In genomic region chr12:123282111-123282510, GRCh38 we compare ENCODE assay signal across 1 cellular context.
TF ChIP-seq lines count a peak whose summit lies in the region.

No MANE protein-coding gene starts in this region.

TF ChIP-seq in GM23338, 12 proteins besides CTCF, POLR2A, EP300 and RAD21 (continued from another document):
- no peak for TF ChIP-seq ZNF462 (CRISPR knock-in tag; IDR thresholded peaks at IDR 0.05)
- TF ChIP-seq, protein P1, sequence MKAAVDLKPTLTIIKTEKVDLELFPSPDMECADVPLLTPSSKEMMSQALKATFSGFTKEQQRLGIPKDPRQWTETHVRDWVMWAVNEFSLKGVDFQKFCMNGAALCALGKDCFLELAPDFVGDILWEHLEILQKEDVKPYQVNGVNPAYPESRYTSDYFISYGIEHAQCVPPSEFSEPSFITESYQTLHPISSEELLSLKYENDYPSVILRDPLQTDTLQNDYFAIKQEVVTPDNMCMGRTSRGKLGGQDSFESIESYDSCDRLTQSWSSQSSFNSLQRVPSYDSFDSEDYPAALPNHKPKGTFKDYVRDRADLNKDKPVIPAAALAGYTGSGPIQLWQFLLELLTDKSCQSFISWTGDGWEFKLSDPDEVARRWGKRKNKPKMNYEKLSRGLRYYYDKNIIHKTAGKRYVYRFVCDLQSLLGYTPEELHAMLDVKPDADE (IDR thresholded peaks at IDR 0.05), result no peak
- no peak for TF ChIP-seq ZNF331 (CRISPR knock-in tag; IDR thresholded peaks at IDR 0.05; ENCODE audit: low read depth)
- TF ChIP-seq EZH2phosphoT487 (IDR thresholded peaks at IDR 0.05; ENCODE audit: unreplicated experiment), result no peak
- no peak for TF ChIP-seq JUNB (IDR thresholded peaks at IDR 0.05; ENCODE audit: unreplicated experiment)
- no peak for TF ChIP-seq NANOG (IDR thresholded peaks at IDR 0.05; ENCODE audit: borderline replicate concordance)
- no peak for TF ChIP-seq ZNF114 (CRISPR knock-in tag; IDR thresholded peaks at IDR 0.05)
- TF ChIP-seq, protein P2, sequence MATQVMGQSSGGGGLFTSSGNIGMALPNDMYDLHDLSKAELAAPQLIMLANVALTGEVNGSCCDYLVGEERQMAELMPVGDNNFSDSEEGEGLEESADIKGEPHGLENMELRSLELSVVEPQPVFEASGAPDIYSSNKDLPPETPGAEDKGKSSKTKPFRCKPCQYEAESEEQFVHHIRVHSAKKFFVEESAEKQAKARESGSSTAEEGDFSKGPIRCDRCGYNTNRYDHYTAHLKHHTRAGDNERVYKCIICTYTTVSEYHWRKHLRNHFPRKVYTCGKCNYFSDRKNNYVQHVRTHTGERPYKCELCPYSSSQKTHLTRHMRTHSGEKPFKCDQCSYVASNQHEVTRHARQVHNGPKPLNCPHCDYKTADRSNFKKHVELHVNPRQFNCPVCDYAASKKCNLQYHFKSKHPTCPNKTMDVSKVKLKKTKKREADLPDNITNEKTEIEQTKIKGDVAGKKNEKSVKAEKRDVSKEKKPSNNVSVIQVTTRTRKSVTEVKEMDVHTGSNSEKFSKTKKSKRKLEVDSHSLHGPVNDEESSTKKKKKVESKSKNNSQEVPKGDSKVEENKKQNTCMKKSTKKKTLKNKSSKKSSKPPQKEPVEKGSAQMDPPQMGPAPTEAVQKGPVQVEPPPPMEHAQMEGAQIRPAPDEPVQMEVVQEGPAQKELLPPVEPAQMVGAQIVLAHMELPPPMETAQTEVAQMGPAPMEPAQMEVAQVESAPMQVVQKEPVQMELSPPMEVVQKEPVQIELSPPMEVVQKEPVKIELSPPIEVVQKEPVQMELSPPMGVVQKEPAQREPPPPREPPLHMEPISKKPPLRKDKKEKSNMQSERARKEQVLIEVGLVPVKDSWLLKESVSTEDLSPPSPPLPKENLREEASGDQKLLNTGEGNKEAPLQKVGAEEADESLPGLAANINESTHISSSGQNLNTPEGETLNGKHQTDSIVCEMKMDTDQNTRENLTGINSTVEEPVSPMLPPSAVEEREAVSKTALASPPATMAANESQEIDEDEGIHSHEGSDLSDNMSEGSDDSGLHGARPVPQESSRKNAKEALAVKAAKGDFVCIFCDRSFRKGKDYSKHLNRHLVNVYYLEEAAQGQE (IDR thresholded peaks at IDR 0.05; ENCODE audit: unreplicated experiment), result no peak
- TF ChIP-seq CREB1 (CRISPR knock-in tag; IDR thresholded peaks at IDR 0.05; ENCODE audit: low read depth), result no peak
